Comparison of ENCODE assay signal across 8 cellular contexts in the genomic region with DNA sequence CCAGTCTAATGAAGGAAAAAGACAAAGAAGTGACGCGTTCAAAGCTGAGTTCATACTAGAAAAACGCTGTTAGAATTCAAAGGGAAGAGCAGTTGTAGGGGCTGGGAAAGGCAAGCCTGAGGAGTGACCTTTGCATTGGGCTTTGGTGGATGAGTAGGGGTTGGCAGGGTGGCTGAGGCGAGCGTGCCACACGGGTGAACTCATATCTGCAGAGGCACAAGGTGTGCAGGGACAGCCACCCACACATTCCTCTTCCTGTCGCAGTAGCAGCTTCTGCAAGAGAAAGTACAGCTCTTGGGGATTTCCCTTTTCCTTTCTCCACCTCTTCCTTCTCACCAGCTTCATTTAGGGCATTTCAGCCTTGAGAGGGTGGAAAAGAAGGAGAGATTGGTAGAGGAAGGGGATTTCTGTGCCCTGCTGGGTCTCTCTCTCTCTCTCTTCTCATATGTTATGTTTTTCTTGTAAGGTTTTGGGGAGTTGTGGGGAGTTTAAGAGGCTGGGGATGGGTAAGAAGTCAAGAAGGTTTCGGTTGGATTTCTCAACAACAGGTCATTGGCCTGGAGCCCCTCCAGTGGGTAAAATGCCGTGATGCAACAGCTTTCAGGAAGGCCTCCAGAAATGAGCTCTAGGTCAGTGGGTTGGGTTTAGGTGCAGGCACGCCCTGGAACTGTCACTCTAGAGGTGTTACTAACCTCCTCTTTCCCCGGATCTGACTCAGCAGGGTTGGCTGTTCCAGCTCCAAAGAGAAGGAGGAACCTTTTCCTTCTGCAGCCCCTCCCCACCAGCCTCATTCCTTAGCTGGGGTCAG. TPM values are rescaled to one million over a fixed set of nuclear protein-coding genes. Genes with fewer than 3 reads are reported as not detected.
DNase-seq lines count a peak whose midpoint lies in the region; ATAC-seq, FAIRE-seq and TF ChIP-seq lines count a peak whose summit lies in the region.

No MANE protein-coding gene starts in this region.

- peaks cover 17 to 33% of the 10 kb centered on the region in 2 experiments; a peak in 4 of 5 replicates for H3K4me1 ChIP-seq in K562 (replicated peaks in 1 of 2; ENCODE audit: control insufficient read depth in 2 of 2, insufficient read depth in 2 of 2, low read length in 2 of 2)

- ATAC-seq in GM19372 (IDR thresholded peaks at IDR 0.05; ENCODE audit: low read depth, unreplicated experiment) (peak; percentile 25), K562 (peak; percentile 96)

- 0 out of 2 replicates have a peak, but pooled peaks cover 8% of the 10 kb centered on the region for H3K9me3 ChIP-seq in K562 (replicated peaks; ENCODE audit: control insufficient read depth, insufficient read depth, low read depth, low read length)

- H3K9me1 ChIP-seq in K562 (ENCODE audit: control insufficient read depth, insufficient read depth, low read length), result no peaks in the 10 kb centered on the region

- TF ChIP-seq CTCF in AG10803 (conservative IDR thresholded peaks at IDR 0.05; ENCODE audit: low read length) (no peak), K562 (IDR thresholded peaks at IDR 0.05 in 2 of 3, conservative IDR thresholded peaks at IDR 0.05 in 1 of 3; ENCODE audit: insufficient read depth in 2 of 3, low read depth in 1 of 3, low read length in 3 of 3) (no peak)

- H3K27me3 ChIP-seq in K562 (ENCODE audit: control insufficient read depth in 2 of 2, insufficient read depth in 2 of 2, low read length in 2 of 2), result no peaks in the 10 kb centered on the region

- peak overlapping the region; percentile 81 for H3K27ac ChIP-seq in K562 (ENCODE audit: extremely low read depth, low read depth, low read length)

- H3K4me3 ChIP-seq in AG10803 (ENCODE audit: low read length), result no peak overlapping the region
- no peak overlapping the region for H3K4me3 ChIP-seq in K562

- no peaks in the 10 kb centered on the region for H3K79me2 ChIP-seq in K562 (ENCODE audit: control insufficient read depth, insufficient read depth, low read length)

- DNase-seq in AG10803 (ENCODE audit: low read depth), result peak; percentile 48
- DNase-seq in HT1080 (ENCODE audit: low read depth), result peak; percentile 96
- peak in 3 of 5 experiments; percentile 25 to 73 (median 61) for DNase-seq in T-helper 2 cell
- DNase-seq in K562 (ENCODE audit: extremely low read depth in 1 of 4, low spot score in 3 of 4), result peak; percentile 85 to 94 (median 88)
- DNase-seq in left kidney (ENCODE audit: low read depth, low spot score), result peak; percentile 36
- DNase-seq in stimulated activated CD8-positive, alpha-beta memory T cell treated with anti-CD3 and anti-CD28 coated beads, Interleukin-4, amount 100 ng/mL, for 4 hours (ENCODE audit: low read depth in 2 of 2, low spot score in 1 of 2), result peak; percentile 21 to 42
- DNase-seq in DMS79 (lab: John Stamatoyannopoulos, UW), result no peak

- TF ChIP-seq RAD21 in K562 (CRISPR knock-in tag; conservative IDR thresholded peaks at IDR 0.05 in 1 of 2, IDR thresholded peaks at IDR 0.05 in 1 of 2), result peak; percentile 1 to 10; a peak in 1 of 4 replicates

- H3K9ac ChIP-seq in K562 (ENCODE audit: insufficient read depth in 1 of 2, low read depth in 2 of 2, low read length in 2 of 2), result peak overlapping the region; percentile 59 to 83; a peak in 3 of 4 replicates

- WGBS in K562 (ENCODE audit: insufficient coverage, low coverage, missing lambda C conversion rate), result 15% methylated on average over 11 of the region's 11 CpGs

- BruUV-seq in K562 (replicated peaks; lab: Mats Ljungman, UMichigan), result no TSS peak

- peak overlapping the region; percentile 69 for H3K4me2 ChIP-seq in K562 (ENCODE audit: insufficient read depth, low read length)

- CTCF ChIA-PET in K562 (lab: Yijun Ruan, JAX; ENCODE audit: low intra/inter-chr PET ratio), result interaction anchor here (0.7 to 2.5 kb wide), 5 partner anchors 93 to 286 kb away, joined by 3 to 22 read pairs (median 4); a partner anchor contains a TSS

- peak; percentile 45; the same call in 1 of the 2 replicates for TF ChIP-seq POLR2A in K562 (conservative IDR thresholded peaks at IDR 0.05)

- in situ Hi-C loops in K562 (cut with MboI), result loop anchor here (25.0 kb wide), 1 partner anchor 146 kb away; no protein-coding TSS in a partner anchor

- H3K36me3 ChIP-seq in K562 (ENCODE audit: control insufficient read depth, insufficient read depth, low read length), result peaks cover 17% of the 10 kb centered on the region; the same call in 2 of the 3 replicates

- peak; percentile 54 for TF ChIP-seq EP300 in K562 (IDR thresholded peaks at IDR 0.05; ENCODE audit: low read length)

- peak; percentile 100 for FAIRE-seq in K562 (lab: Jason Lieb, UNC)

- no peaks in the 10 kb centered on the region for H4K20me1 ChIP-seq in K562 (replicated peaks; ENCODE audit: control insufficient read depth, insufficient read depth, low read length)

- peak overlapping the region; percentile 67 for H2AFZ ChIP-seq in K562 (ENCODE audit: low read depth, low read length)

- POLR2A ChIA-PET in K562 (lab: Yijun Ruan, JAX), result interaction anchor here (0.6 to 2.2 kb wide), 14 partner anchors 10 to 361 kb away, joined by 3 to 11 read pairs (median 3); no protein-coding TSS in a partner anchor

- intact Hi-C loops in K562 (cut with micrococcal nuclease), result loop anchor here (2.0 kb wide), 2 partner anchors 77 to 101 kb away; no protein-coding TSS in a partner anchor

TF ChIP-seq in K562, 482 proteins besides CTCF, POLR2A, EP300 and RAD21 (continues in another document):
- TF ChIP-seq KLF1 (tag; IDR thresholded peaks at IDR 0.05) (peak; percentile 74), SMARCA5 (IDR thresholded peaks at IDR 0.05) (no peak), MAFF (IDR thresholded peaks at IDR 0.05; ENCODE audit: low read length) (peak; percentile 75), NCOA6 (IDR thresholded peaks at IDR 0.05) (no peak), ARID1B (IDR thresholded peaks at IDR 0.05) (peak; percentile 66), KDM1A (IDR thresholded peaks at IDR 0.05) (no peak), ZC3H4 (CRISPR knock-in tag; IDR thresholded peaks at IDR 0.05; ENCODE audit: borderline replicate concordance) (no peak), FOSL1 (tag; conservative IDR thresholded peaks at IDR 0.05) (peak; percentile 84)
- TF ChIP-seq, protein P1, sequence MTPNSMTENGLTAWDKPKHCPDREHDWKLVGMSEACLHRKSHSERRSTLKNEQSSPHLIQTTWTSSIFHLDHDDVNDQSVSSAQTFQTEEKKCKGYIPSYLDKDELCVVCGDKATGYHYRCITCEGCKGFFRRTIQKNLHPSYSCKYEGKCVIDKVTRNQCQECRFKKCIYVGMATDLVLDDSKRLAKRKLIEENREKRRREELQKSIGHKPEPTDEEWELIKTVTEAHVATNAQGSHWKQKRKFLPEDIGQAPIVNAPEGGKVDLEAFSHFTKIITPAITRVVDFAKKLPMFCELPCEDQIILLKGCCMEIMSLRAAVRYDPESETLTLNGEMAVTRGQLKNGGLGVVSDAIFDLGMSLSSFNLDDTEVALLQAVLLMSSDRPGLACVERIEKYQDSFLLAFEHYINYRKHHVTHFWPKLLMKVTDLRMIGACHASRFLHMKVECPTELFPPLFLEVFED (CRISPR knock-in tag; conservative IDR thresholded peaks at IDR 0.05), result 0 out of 2 replicates have a peak, but pooled peaks have one; percentile 5

RNA-seq across cellular contexts. Expression of a gene that starts 40.1 kb away (rescaled TPM):
- total RNA-seq in HT1080 (2014; rRNA removed; shearing (Covaris generic)), result 582 and 583 TPM in 2 replicates
- polyA plus RNA-seq in HT1080 (2015; cell fraction: cytosol; rRNA removed), result 314 and 342 TPM in 2 replicates
- polyA plus RNA-seq in HT1080 (2015; cell fraction: nucleus; rRNA removed), result 137 and 186 TPM in 2 replicates
- 99.9 and 124 TPM in 2 replicates for total RNA-seq in K562 (2011; cell fraction: chromatin; rRNA removed; ENCODE audit: low replicate concordance)
- 80.3 and 83.7 TPM in 2 replicates for total RNA-seq in K562 (2011; cell fraction: nucleolus; rRNA removed)
- 115 and 142 TPM in 2 replicates for total RNA-seq in K562 (2011; cell fraction: nucleoplasm; rRNA removed)
- total RNA-seq in K562 (2014; rRNA removed), result 392 and 447 TPM in 2 replicates
- 525 and 551 TPM in 2 replicates for total RNA-seq in K562 (2014; rRNA removed; fragmentation: Illumina TruSeq; extraction: Trizol)
- 512 and 539 TPM in 2 replicates for total RNA-seq in K562 (2015; rRNA removed; fragmentation: Illumina TruSeq; extraction: Trizol)
- 379 and 398 TPM in 2 replicates for total RNA-seq in K562 (2021)
- 368 and 563 TPM in 2 replicates for polyA plus RNA-seq in K562 (2011; rRNA removed)
- 282 and 395 TPM in 2 replicates for polyA plus RNA-seq in K562 (2011; cell fraction: cytosol; rRNA removed)
- 190 and 232 TPM in 2 replicates for polyA plus RNA-seq in K562 (2011; cell fraction: nucleus; rRNA removed)
- polyA plus RNA-seq in K562 (2012), result 213 and 358 TPM in 2 replicates
- polyA plus RNA-seq in K562 (2014; fragmentation: Illumina TruSeq; extraction: Trizol), result 473 and 553 TPM in 2 replicates
- 100 to 1,000 TPM; 142 to 169 TPM for polyA plus RNA-seq in K562 (2014; fragmentation: Nextera tagmentation; extraction: Ambion mirVana)
- polyA plus RNA-seq in K562 (2014; rRNA removed), result 457 and 488 TPM in 2 replicates
- polyA minus RNA-seq in K562 (2011; rRNA and poly(A)+ RNA removed), result 600 and 763 TPM in 2 replicates
- polyA minus RNA-seq in K562 (2011; cell fraction: cytosol; rRNA and poly(A)+ RNA removed), result 138 and 222 TPM in 2 replicates
- polyA minus RNA-seq in K562 (2011; cell fraction: nucleus; rRNA and poly(A)+ RNA removed), result 41.1 and 78.2 TPM in 2 replicates
